Comparison of ENCODE assay signal across 8 cellular contexts in the genomic region with DNA sequence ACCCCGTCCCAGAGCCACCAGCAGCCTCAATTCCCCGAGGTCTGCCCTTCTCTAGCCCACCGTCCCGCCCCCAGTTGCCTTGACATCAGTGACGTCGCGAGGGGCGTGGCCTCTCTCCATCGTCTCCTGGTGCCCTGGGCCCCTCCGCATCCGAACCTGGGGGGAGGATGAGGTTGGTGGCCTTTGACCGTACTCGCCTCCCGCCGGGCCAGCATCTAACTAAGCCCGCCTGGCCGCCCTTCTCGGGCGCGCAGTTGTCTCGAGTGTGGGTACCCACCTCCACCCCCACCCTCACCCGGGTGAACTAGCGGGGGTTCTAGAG. TPM values are rescaled to one million over a fixed set of nuclear protein-coding genes. Genes with fewer than 3 reads are reported as not detected.
DNase-seq lines count a peak whose midpoint lies in the region; ATAC-seq, FAIRE-seq and TF ChIP-seq lines count a peak whose summit lies in the region.

No MANE protein-coding gene starts in this region.

- no peak for TF ChIP-seq CTCF in DND-41 (IDR thresholded peaks at IDR 0.05; ENCODE audit: borderline replicate concordance, extremely low read depth, low read length, poor library complexity, severe bottlenecking)
- TF ChIP-seq CTCF in LNCaP clone FGC (IDR thresholded peaks at IDR 0.05; ENCODE audit: control insufficient read depth, extremely low read depth, insufficient read depth): no peak
- TF ChIP-seq CTCF in neutrophil (IDR thresholded peaks at IDR 0.05): no peak

- peak overlapping the region; percentile 91 for H3K4me2 ChIP-seq in DND-41 (ENCODE audit: insufficient read depth, low read length)

- H4K20me1 ChIP-seq in DND-41 (ENCODE audit: insufficient read depth, low read length): peaks cover 26% of the 10 kb centered on the region

- peak overlapping the region; percentile 52 for H3K9ac ChIP-seq in DND-41 (ENCODE audit: low read depth, low read length)

- peak; percentile 23 for ATAC-seq in DND-41 (ENCODE audit: insufficient read depth, low read depth)
- ATAC-seq in GM21737 (IDR thresholded peaks at IDR 0.05; ENCODE audit: unreplicated experiment): peak; percentile 48

- peaks cover 68% of the 10 kb centered on the region for H3K4me1 ChIP-seq in DND-41 (ENCODE audit: insufficient read depth, low read length)
- H3K4me1 ChIP-seq in SJSA1 (replicated peaks): peaks cover 24% of the 10 kb centered on the region
- H3K4me1 ChIP-seq in neutrophil (ENCODE audit: control insufficient read depth in 1 of 2, insufficient read depth in 1 of 2, low read depth in 1 of 2, low read length in 1 of 2): peaks cover 79 to 81% of the 10 kb centered on the region in 2 experiments

- H3K9me3 ChIP-seq in DND-41 (ENCODE audit: insufficient read depth, low read length, severe bottlenecking) (no peaks in the 10 kb centered on the region), SJSA1 (replicated peaks) (no peaks in the 10 kb centered on the region), neutrophil (no peaks in the 10 kb centered on the region)

- DNase-seq in DND-41 (peak; percentile 89), LNCaP clone FGC (ENCODE audit: low read depth) (no peak), SJSA1 (ENCODE audit: low read depth in 1 of 2, low spot score in 2 of 2) (peak in 1 of 2 experiments; percentile 80), frontal cortex (ENCODE audit: low spot score in 2 of 2) (peak; percentile 90), substantia nigra (lab: John Stamatoyannopoulos, UW) (peak; percentile 55 to 98 (median 92))
- DNase-seq in activated naive CD4-positive, alpha-beta T cell treated with Interleukin-2 at 50 U/mL for 16 hours: peak; percentile 92

- H3K27me3 ChIP-seq in DND-41 (ENCODE audit: insufficient read depth, low read length, poor library complexity) (peaks cover 11% of the 10 kb centered on the region), SJSA1 (replicated peaks) (peaks cover 4% of the 10 kb centered on the region), neutrophil (no peaks in the 10 kb centered on the region)

- no peak for FAIRE-seq in frontal cortex (lab: Jason Lieb, UNC)

- no peaks in the 10 kb centered on the region for H3K79me2 ChIP-seq in DND-41 (ENCODE audit: insufficient read depth, low read length)

- H3K27ac ChIP-seq in DND-41 (ENCODE audit: low read length) (peak overlapping the region; percentile 56), SJSA1 (0 out of 2 replicates have a peak overlapping the region, but pooled peaks have one; percentile 25), neutrophil (peak overlapping the region; percentile 95), substantia nigra (ENCODE audit: low read depth, low read length, poor library complexity, severe bottlenecking) (peak overlapping the region; percentile 100)

- H3K4me3 ChIP-seq in DND-41 (ENCODE audit: low read depth in 1 of 2, low read length in 2 of 2) (peak overlapping the region; percentile 3 to 64; a peak in 3 of 4 replicates), LNCaP clone FGC (ENCODE audit: low read depth, low read length) (peak overlapping the region; percentile 58), SJSA1 (peak overlapping the region; percentile 55), neutrophil (ENCODE audit: low read depth in 1 of 2, low read length in 1 of 2) (peak overlapping the region; percentile 77 to 93)

- H3K36me3 ChIP-seq in DND-41 (ENCODE audit: insufficient read depth, low read length) (no peaks in the 10 kb centered on the region), SJSA1 (no peaks in the 10 kb centered on the region), neutrophil (no peaks in the 10 kb centered on the region)

- H2AFZ ChIP-seq in DND-41 (ENCODE audit: low read depth, low read length): peak overlapping the region; percentile 61

RNA-seq across cellular contexts. Expression of gene ARMC12, which starts 5.5 kb away (rescaled TPM):
- total RNA-seq in SJSA1 (2014; rRNA removed; shearing (Covaris generic)): not detected in 2 replicates
- total RNA-seq in frontal cortex: 0.82 TPM

RNA-seq across cellular contexts. Expression of gene FKBP5, which starts 42.7 kb away (rescaled TPM):
- total RNA-seq in SJSA1 (2014; rRNA removed; shearing (Covaris generic)): 0.29 and 0.50 TPM in 2 replicates
- total RNA-seq in frontal cortex: 3.3 TPM

RNA-seq across cellular contexts. Expression of gene CLPSL2, which starts 45.0 kb away (rescaled TPM):
- total RNA-seq in SJSA1 (2014; rRNA removed; shearing (Covaris generic)): not detected in 2 replicates
- not detected for total RNA-seq in frontal cortex

RNA-seq across cellular contexts. Expression of gene CLPSL1, which starts 49.4 kb away (rescaled TPM):
- total RNA-seq in SJSA1 (2014; rRNA removed; shearing (Covaris generic)): not detected in 2 replicates
- not detected for total RNA-seq in frontal cortex

Comparison
In these comparisons a context has a peak if more than half of its experiments do, and no peak if none do; other contexts are left out.
1. H3K27ac ChIP-seq: peak in every context shown above with its lines; median percentile 100 in substantia nigra; 95 in neutrophil; 56 in DND-41; 25 in SJSA1.
2. H3K4me3 ChIP-seq: peak in every context shown above with its lines; median percentile 85 in neutrophil; 58 in LNCaP clone FGC; 55 in SJSA1; 34 in DND-41.